8 cellular contexts compared by ENCODE assay signal in genomic region chr13:40790232-40790631, GRCh38. TPM values are rescaled to one million over a fixed set of nuclear protein-coding genes. Genes with fewer than 3 reads are reported as not detected.
DNase-seq lines count a peak whose midpoint lies in the region; ATAC-seq, FAIRE-seq and TF ChIP-seq lines count a peak whose summit lies in the region.

No MANE protein-coding gene starts in this region.

- H3K4ac ChIP-seq in trophoblast cell (ENCODE audit: low read depth, low read length): no peak overlapping the region

- H3K4me3 ChIP-seq in GM08714 (ENCODE audit: low read length) (peak overlapping the region; percentile 74; the same call in 1 of the 2 replicates), endothelial cell of umbilical vein (replicated peaks in 1 of 3; ENCODE audit: insufficient read depth in 1 of 3, low read depth in 1 of 3, low read length in 3 of 3) (peak overlapping the region; percentile 57 to 66 (median 58)), trophoblast cell (ENCODE audit: low read depth, low read length) (peak overlapping the region; percentile 83)

- H3K9ac ChIP-seq in endothelial cell of umbilical vein (replicated peaks; ENCODE audit: extremely low read depth, insufficient read depth, low read length): peak overlapping the region; percentile 82
- peak overlapping the region; percentile 93 for H3K9ac ChIP-seq in trophoblast cell (ENCODE audit: low read length)

- H4K91ac ChIP-seq in trophoblast cell (ENCODE audit: low read depth, low read length): no peak overlapping the region

- TF ChIP-seq POLR2A in endothelial cell of umbilical vein (IDR thresholded peaks at IDR 0.05; ENCODE audit: low read depth, low read length): no peak

- intact Hi-C loops in endothelial cell of umbilical vein (cut with micrococcal nuclease): no loop called here

- no peak overlapping the region for H3K23ac ChIP-seq in trophoblast cell (ENCODE audit: low read length)

- BruUV-seq in endothelial cell of umbilical vein (replicated peaks; lab: Mats Ljungman, UMichigan): no TSS peak

- no peaks in the 10 kb centered on the region for H4K20me1 ChIP-seq in endothelial cell of umbilical vein (replicated peaks; ENCODE audit: control insufficient read depth, extremely low read depth, insufficient read depth, low read length)

- H2BK12ac ChIP-seq in trophoblast cell (ENCODE audit: low read length): no peak overlapping the region

- peak overlapping the region; percentile 37 for H3K27ac ChIP-seq in endothelial cell of umbilical vein (ENCODE audit: insufficient read depth, low read depth, low read length)
- peak overlapping the region; percentile 85 for H3K27ac ChIP-seq in trophoblast cell (ENCODE audit: low read depth, low read length)

- H3K27me3 ChIP-seq in endothelial cell of umbilical vein (ENCODE audit: control insufficient read depth in 2 of 2, insufficient read depth in 2 of 2, low read length in 2 of 2): no peaks in the 10 kb centered on the region
- H3K27me3 ChIP-seq in trophoblast cell (ENCODE audit: insufficient read depth, low read length): no peaks in the 10 kb centered on the region

- no peak for FAIRE-seq in endothelial cell of umbilical vein (lab: Jason Lieb, UNC)

- no CpG with 5 or more reads among the region's 6 CpGs for WGBS in trophoblast cell (ENCODE audit: extremely low coverage, insufficient coverage, insufficient read length)

- no peak overlapping the region for H2BK120ac ChIP-seq in trophoblast cell (ENCODE audit: insufficient read depth, low read length, poor library complexity)

- H4K8ac ChIP-seq in trophoblast cell (ENCODE audit: low read depth, low read length): no peak overlapping the region

- CTCF ChIA-PET in endothelial cell of umbilical vein (lab: Charles Lee): interaction anchor here (1.2 to 2.8 kb wide), 6 partner anchors 8 to 138 kb away, joined by 3 to 23 read pairs (median 4); no protein-coding TSS in a partner anchor

- no peaks in the 10 kb centered on the region for H3K9me1 ChIP-seq in endothelial cell of umbilical vein (replicated peaks; ENCODE audit: control insufficient read depth, extremely low read depth, insufficient read depth, low read length)

- no peak for TF ChIP-seq CTCF in endothelial cell of umbilical vein (IDR thresholded peaks at IDR 0.05; ENCODE audit: extremely low read depth in 1 of 2, insufficient read depth in 1 of 2, low read depth in 1 of 2, low read length in 2 of 2)
- no peak for TF ChIP-seq CTCF in GM10266 (IDR thresholded peaks at IDR 0.05; ENCODE audit: control insufficient read depth, insufficient read depth, low read depth, missing control alignments)

- dilution Hi-C loops in endothelial cell of umbilical vein (cut with MboI; ENCODE audit: extremely low pct_ligation_motif_present, low sequenced_read_pairs): no loop called here

- H3K79me2 ChIP-seq in endothelial cell of umbilical vein (ENCODE audit: control insufficient read depth, insufficient read depth, low read length): peaks cover 3% of the 10 kb centered on the region
- H3K79me2 ChIP-seq in trophoblast cell (ENCODE audit: control insufficient read depth, insufficient read depth, low read length, poor library complexity): peaks cover 8% of the 10 kb centered on the region

- H3K18ac ChIP-seq in trophoblast cell (ENCODE audit: low read length): no peak overlapping the region

- peak; percentile 44 for DNase-seq in OCI-M1 (lab: John Stamatoyannopoulos, UW)
- no peak for DNase-seq in endothelial cell of umbilical vein (ENCODE audit: low read depth, low spot score)
- DNase-seq in trophoblast cell: no peak
- no peak for DNase-seq in NCI-H226
- DNase-seq in GM10266 (ENCODE audit: extremely low spot score): no peak
- DNase-seq in mesenteric fat pad (ENCODE audit: low spot score): no peak

- H3K14ac ChIP-seq in trophoblast cell (ENCODE audit: low read length): peak overlapping the region; percentile 85

- H2BK5ac ChIP-seq in trophoblast cell (ENCODE audit: low read depth, low read length, poor library complexity): peak overlapping the region; percentile 75

- H3K9me3 ChIP-seq in endothelial cell of umbilical vein (replicated peaks; ENCODE audit: control insufficient read depth, insufficient read depth, low read length) (no peaks in the 10 kb centered on the region), trophoblast cell (ENCODE audit: insufficient read depth, low read depth, low read length) (peaks cover 7% of the 10 kb centered on the region)

- H3K4me2 ChIP-seq in endothelial cell of umbilical vein (ENCODE audit: insufficient read depth, low read length) (peak overlapping the region; percentile 50), trophoblast cell (ENCODE audit: low read length) (peak overlapping the region; percentile 97)

- H3K36me3 ChIP-seq in endothelial cell of umbilical vein (ENCODE audit: control insufficient read depth in 2 of 2, extremely low read depth in 1 of 2, insufficient read depth in 2 of 2, low read length in 2 of 2) (no peaks in the 10 kb centered on the region), trophoblast cell (ENCODE audit: control insufficient read depth in 1 of 2, insufficient read depth in 2 of 2, low read length in 2 of 2) (peaks cover 0 to 8% of the 10 kb centered on the region in 2 experiments)

- peaks cover 11% of the 10 kb centered on the region for H3K4me1 ChIP-seq in endothelial cell of umbilical vein (ENCODE audit: control insufficient read depth, extremely low read depth, insufficient read depth, low read length)
- peaks cover 3 to 7% of the 10 kb centered on the region in 2 experiments for H3K4me1 ChIP-seq in trophoblast cell (ENCODE audit: control insufficient read depth in 1 of 2, insufficient read depth in 2 of 2, low read length in 2 of 2)

- no peak for ATAC-seq in HG03439 (IDR thresholded peaks at IDR 0.05; ENCODE audit: unreplicated experiment)

- peaks cover 9% of the 10 kb centered on the region for H3K79me1 ChIP-seq in trophoblast cell (ENCODE audit: low read length)

- H2AK5ac ChIP-seq in trophoblast cell (ENCODE audit: low read length): no peak overlapping the region

- H4K12ac ChIP-seq in trophoblast cell (ENCODE audit: low read depth, low read length): peak overlapping the region; percentile 21

- H2AFZ ChIP-seq in endothelial cell of umbilical vein (ENCODE audit: low read depth, low read length) (peak overlapping the region; percentile 94), trophoblast cell (ENCODE audit: insufficient read depth, low read length, poor library complexity) (peak overlapping the region; percentile 89)

- POLR2A ChIA-PET in endothelial cell of umbilical vein (lab: Charles Lee): no interaction called here

TF ChIP-seq in endothelial cell of umbilical vein, 7 proteins besides CTCF, POLR2A, EP300 and RAD21:
- TF ChIP-seq MYC (IDR thresholded peaks at IDR 0.05; ENCODE audit: low read depth, low read length) (no peak), FOS (IDR thresholded peaks at IDR 0.05; ENCODE audit: borderline replicate concordance, insufficient read depth, low read length) (no peak), POLR2AphosphoS5 (IDR thresholded peaks at IDR 0.05; ENCODE audit: insufficient read depth, low read depth, low read length) (no peak), MAX (IDR thresholded peaks at IDR 0.05; ENCODE audit: insufficient read depth, insufficient read length) (no peak), GATA2 (IDR thresholded peaks at IDR 0.05; ENCODE audit: insufficient read depth, insufficient read length, low read depth, low read length) (no peak), EZH2 (IDR thresholded peaks at IDR 0.05; ENCODE audit: borderline replicate concordance, low read depth, low read length, severe bottlenecking) (no peak), JUN (IDR thresholded peaks at IDR 0.05; ENCODE audit: borderline replicate concordance, insufficient read depth, insufficient read length, low read depth) (no peak)

RNA-seq across cellular contexts. Expression of gene SLC25A15, which starts 0.8 kb away (rescaled TPM):
- 10.8 and 11.5 TPM in 2 replicates for total RNA-seq in endothelial cell of umbilical vein
- polyA plus RNA-seq in endothelial cell of umbilical vein: 6.8 and 7.1 TPM in 2 replicates
- polyA plus RNA-seq in endothelial cell of umbilical vein (2011; cell fraction: cytosol; rRNA removed): 7.2 and 8.2 TPM in 2 replicates
- polyA plus RNA-seq in endothelial cell of umbilical vein (2011; cell fraction: nucleus; rRNA removed): 4.1 and 5.1 TPM in 2 replicates
- 13.9 and 16.3 TPM in 2 replicates for polyA plus RNA-seq in endothelial cell of umbilical vein (2012)
- polyA minus RNA-seq in endothelial cell of umbilical vein: 20.3 and 21.7 TPM in 2 replicates
- 9.9 TPM for polyA minus RNA-seq in endothelial cell of umbilical vein (2011; cell fraction: cytosol; rRNA and poly(A)+ RNA removed)
- 2.6 and 4.0 TPM in 2 replicates for polyA minus RNA-seq in endothelial cell of umbilical vein (2011; cell fraction: nucleus; rRNA and poly(A)+ RNA removed)
- polyA plus RNA-seq in trophoblast cell (2013): 7.2 and 7.5 TPM in 2 replicates
- total RNA-seq in mesenteric fat pad: 6.3 TPM

RNA-seq across cellular contexts. Expression of gene MRPS31, which starts 19.2 kb away (rescaled TPM):
- total RNA-seq in endothelial cell of umbilical vein: 17.8 and 19.9 TPM in 2 replicates
- polyA plus RNA-seq in endothelial cell of umbilical vein: 5.7 and 7.6 TPM in 2 replicates
- polyA plus RNA-seq in endothelial cell of umbilical vein (2011; cell fraction: cytosol; rRNA removed): 14.0 and 16.2 TPM in 2 replicates
- polyA plus RNA-seq in endothelial cell of umbilical vein (2011; cell fraction: nucleus; rRNA removed): 19.3 and 23.2 TPM in 2 replicates
- 15.8 and 22.2 TPM in 2 replicates for polyA plus RNA-seq in endothelial cell of umbilical vein (2012)
- polyA minus RNA-seq in endothelial cell of umbilical vein: 2.5 and 3.5 TPM in 2 replicates
- 3.8 TPM for polyA minus RNA-seq in endothelial cell of umbilical vein (2011; cell fraction: cytosol; rRNA and poly(A)+ RNA removed)
- 6.1 and 7.8 TPM in 2 replicates for polyA minus RNA-seq in endothelial cell of umbilical vein (2011; cell fraction: nucleus; rRNA and poly(A)+ RNA removed)
- 27.5 and 29.6 TPM in 2 replicates for polyA plus RNA-seq in trophoblast cell (2013)
- 16.3 TPM for total RNA-seq in mesenteric fat pad
